In the genomic region with DNA sequence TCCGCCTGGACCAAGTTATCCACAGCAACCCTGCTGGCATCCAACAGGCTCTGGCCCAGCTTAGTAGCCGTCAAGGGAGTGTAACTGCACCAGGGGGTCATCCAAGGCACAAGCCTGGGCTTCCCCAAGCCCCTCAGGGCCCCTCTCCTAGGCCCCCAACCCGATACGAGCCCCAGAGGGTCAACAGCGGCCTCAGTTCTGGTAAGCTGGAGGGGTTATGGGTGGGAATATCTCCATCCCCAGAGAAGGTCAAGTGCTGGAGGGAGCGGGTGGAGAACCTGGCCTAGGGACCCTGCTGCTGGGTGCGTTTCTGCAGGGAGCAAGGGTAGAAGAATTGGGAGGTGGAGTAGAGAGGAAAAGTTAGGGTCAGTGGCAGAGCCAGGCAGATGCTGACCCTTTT, we compare ENCODE assay signal across 3 cellular contexts.
TF ChIP-seq lines count a peak whose summit lies in the region.

No MANE protein-coding gene starts in this region.

TF ChIP-seq in SK-N-SH, 30 proteins besides CTCF, POLR2A, EP300 and RAD21 (continued from another document):
- TF ChIP-seq TAF1 (IDR thresholded peaks at IDR 0.05; ENCODE audit: borderline replicate concordance, low read depth, low read length) (no peak), YY1 (IDR thresholded peaks at IDR 0.05; ENCODE audit: low read depth) (no peak), MEF2A (IDR thresholded peaks at IDR 0.05; ENCODE audit: borderline replicate concordance, low read depth) (no peak), CHD2 (IDR thresholded peaks at IDR 0.05; ENCODE audit: low read length, partially characterized antibody) (no peak), EZH2phosphoT487 (IDR thresholded peaks at IDR 0.05; ENCODE audit: borderline replicate concordance, low read depth) (no peak), FOSL2 (IDR thresholded peaks at IDR 0.05; ENCODE audit: borderline replicate concordance, low read depth) (no peak), NFIC (IDR thresholded peaks at IDR 0.05; ENCODE audit: borderline replicate concordance) (no peak), RFX5 (IDR thresholded peaks at IDR 0.05; ENCODE audit: low read length) (no peak), RCOR1 (IDR thresholded peaks at IDR 0.05; ENCODE audit: low read length) (no peak), SMC3 (IDR thresholded peaks at IDR 0.05; ENCODE audit: low read depth, low read length) (no peak)

TF ChIP-seq in SK-N-SH treated with all-trans-retinoic acid at 6 μM for 48 hours, 23 proteins besides CTCF, POLR2A, EP300 and RAD21 (continued from another document):
- TF ChIP-seq ZC3H10 (CRISPR knock-in tag; IDR thresholded peaks at IDR 0.05), result no peak
- no peak for TF ChIP-seq GLIS3 (CRISPR knock-in tag; IDR thresholded peaks at IDR 0.05)
- TF ChIP-seq, protein P1, sequence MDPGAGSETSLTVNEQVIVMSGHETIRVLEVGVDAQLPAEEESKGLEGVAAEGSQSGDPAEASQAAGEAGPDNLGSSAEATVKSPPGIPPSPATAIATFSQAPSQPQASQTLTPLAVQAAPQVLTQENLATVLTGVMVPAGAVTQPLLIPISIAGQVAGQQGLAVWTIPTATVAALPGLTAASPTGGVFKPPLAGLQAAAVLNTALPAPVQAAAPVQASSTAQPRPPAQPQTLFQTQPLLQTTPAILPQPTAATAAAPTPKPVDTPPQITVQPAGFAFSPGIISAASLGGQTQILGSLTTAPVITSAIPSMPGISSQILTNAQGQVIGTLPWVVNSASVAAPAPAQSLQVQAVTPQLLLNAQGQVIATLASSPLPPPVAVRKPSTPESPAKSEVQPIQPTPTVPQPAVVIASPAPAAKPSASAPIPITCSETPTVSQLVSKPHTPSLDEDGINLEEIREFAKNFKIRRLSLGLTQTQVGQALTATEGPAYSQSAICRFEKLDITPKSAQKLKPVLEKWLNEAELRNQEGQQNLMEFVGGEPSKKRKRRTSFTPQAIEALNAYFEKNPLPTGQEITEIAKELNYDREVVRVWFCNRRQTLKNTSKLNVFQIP (CRISPR knock-in tag; IDR thresholded peaks at IDR 0.05; ENCODE audit: borderline replicate concordance, low read depth), result no peak
- no peak for TF ChIP-seq OSR1 (CRISPR knock-in tag; IDR thresholded peaks at IDR 0.05)
- TF ChIP-seq ZNF8 (CRISPR knock-in tag; IDR thresholded peaks at IDR 0.05), result no peak
- TF ChIP-seq ESRRG (CRISPR knock-in tag; IDR thresholded peaks at IDR 0.05), result no peak
- no peak for TF ChIP-seq RARB (CRISPR knock-in tag; IDR thresholded peaks at IDR 0.05)
- TF ChIP-seq SNAI2 (CRISPR knock-in tag; IDR thresholded peaks at IDR 0.05), result no peak
- no peak for TF ChIP-seq PPARA (CRISPR knock-in tag; IDR thresholded peaks at IDR 0.05; ENCODE audit: borderline replicate concordance)
- no peak for TF ChIP-seq ZNF70 (CRISPR knock-in tag; IDR thresholded peaks at IDR 0.05)
- TF ChIP-seq TCF4 (CRISPR knock-in tag; IDR thresholded peaks at IDR 0.05; ENCODE audit: borderline replicate concordance), result no peak

TF ChIP-seq in H1, 55 proteins besides CTCF, POLR2A, EP300 and RAD21 (continued from another document):
- TF ChIP-seq MAFK (IDR thresholded peaks at IDR 0.05; ENCODE audit: low read depth, low read length), result no peak
- no peak for TF ChIP-seq CREB1 (IDR thresholded peaks at IDR 0.05)
- no peak for TF ChIP-seq FOSL1 (IDR thresholded peaks at IDR 0.05; ENCODE audit: insufficient read depth, low read depth, low read length)
- TF ChIP-seq GABPA (IDR thresholded peaks at IDR 0.05; ENCODE audit: borderline replicate concordance, insufficient read depth, low read length), result no peak
- TF ChIP-seq, protein P2, sequence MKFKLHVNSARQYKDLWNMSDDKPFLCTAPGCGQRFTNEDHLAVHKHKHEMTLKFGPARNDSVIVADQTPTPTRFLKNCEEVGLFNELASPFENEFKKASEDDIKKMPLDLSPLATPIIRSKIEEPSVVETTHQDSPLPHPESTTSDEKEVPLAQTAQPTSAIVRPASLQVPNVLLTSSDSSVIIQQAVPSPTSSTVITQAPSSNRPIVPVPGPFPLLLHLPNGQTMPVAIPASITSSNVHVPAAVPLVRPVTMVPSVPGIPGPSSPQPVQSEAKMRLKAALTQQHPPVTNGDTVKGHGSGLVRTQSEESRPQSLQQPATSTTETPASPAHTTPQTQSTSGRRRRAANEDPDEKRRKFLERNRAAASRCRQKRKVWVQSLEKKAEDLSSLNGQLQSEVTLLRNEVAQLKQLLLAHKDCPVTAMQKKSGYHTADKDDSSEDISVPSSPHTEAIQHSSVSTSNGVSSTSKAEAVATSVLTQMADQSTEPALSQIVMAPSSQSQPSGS (IDR thresholded peaks at IDR 0.05; ENCODE audit: low read length), result no peak
- no peak for TF ChIP-seq BRCA1 (IDR thresholded peaks at IDR 0.05; ENCODE audit: low read depth, low read length)
